In the genomic region with DNA sequence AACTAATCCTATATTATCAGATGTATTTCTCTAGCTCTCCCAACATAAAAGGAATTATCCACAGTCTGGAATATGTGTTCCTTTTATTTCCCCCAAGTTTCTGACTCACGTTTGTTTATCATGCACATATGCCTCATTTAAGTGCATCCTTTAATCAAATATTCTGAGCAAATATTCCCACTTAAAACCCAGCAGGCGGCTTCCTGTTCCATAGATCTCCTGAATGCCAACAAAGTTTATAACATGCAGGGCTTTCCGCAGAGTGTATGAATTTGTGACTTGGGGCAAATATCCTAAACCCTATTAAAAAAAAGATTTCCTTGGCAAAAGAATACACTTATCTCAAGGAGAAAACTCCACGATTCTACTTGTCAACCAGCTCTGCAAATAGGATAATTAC, we compare ENCODE assay signal across 27 cellular contexts. TPM values are rescaled to one million over a fixed set of nuclear protein-coding genes. Genes with fewer than 3 reads are reported as not detected.
"Had no signal": no experiment of that assay in that cellular context is flagged by ENCODE, and none has a peak within 500 bp of the region (broad histone marks: within the 10 kb centered on the region; RNA-seq: fewer than 3 reads in every experiment).

No MANE protein-coding gene starts in this region.

- H3K4me3 Mint-ChIP-seq: activated CD8-positive, alpha-beta T cell treated with anti-CD3 and anti-CD28 coated beads, Interleukin-2, amount 10 ng/mL, durations not matched to agents 7 days and 5 days; activated naive CD8-positive, alpha-beta T cell treated with anti-CD3 and anti-CD28 coated beads, Interleukin-2, amount 10 ng/mL, durations not matched to agents 7 days and 5 days; T-helper 17 cell; WTC11 had no signal

- H3K4me3 ChIP-seq: adrenal gland, breast epithelium, coronary artery, Peyer's patch, SJCRH30 had no signal

- H3K9me3 ChIP-seq: adrenal gland, breast epithelium, Peyer's patch, SJCRH30 had no signal

- ATAC-seq: activated CD8-positive, alpha-beta T cell treated with anti-CD3 and anti-CD28 coated beads, Interleukin-2, amount 10 ng/mL, durations not matched to agents 7 days and 5 days; T-helper 17 cell; WTC11 had no signal

- H3K27me3 Mint-ChIP-seq: activated naive CD8-positive, alpha-beta T cell treated with anti-CD3 and anti-CD28 coated beads, Interleukin-2, amount 10 ng/mL, durations not matched to agents 7 days and 5 days had no signal

- H3K27ac ChIP-seq: adrenal gland, breast epithelium, coronary artery, Peyer's patch, RWPE1, SJCRH30 had no signal

- H3K4me1 Mint-ChIP-seq: activated naive CD8-positive, alpha-beta T cell treated with anti-CD3 and anti-CD28 coated beads, Interleukin-2, amount 10 ng/mL, durations not matched to agents 7 days and 5 days; T-helper 17 cell; WTC11 had no signal

- H3K27ac Mint-ChIP-seq: activated CD8-positive, alpha-beta T cell treated with anti-CD3 and anti-CD28 coated beads, Interleukin-2, amount 10 ng/mL, durations not matched to agents 7 days and 5 days; activated naive CD8-positive, alpha-beta T cell treated with anti-CD3 and anti-CD28 coated beads, Interleukin-2, amount 10 ng/mL, durations not matched to agents 7 days and 5 days; T-helper 17 cell; WTC11 had no signal

- H3K4me1 ChIP-seq: adrenal gland, breast epithelium, Peyer's patch, SJCRH30 had no signal

- H3K36me3 ChIP-seq: adrenal gland, breast epithelium, Peyer's patch, SJCRH30 had no signal

- H3K36me3 Mint-ChIP-seq: activated naive CD8-positive, alpha-beta T cell treated with anti-CD3 and anti-CD28 coated beads, Interleukin-2, amount 10 ng/mL, durations not matched to agents 7 days and 5 days; WTC11 had no signal

- H3K9me3 Mint-ChIP-seq: activated naive CD8-positive, alpha-beta T cell treated with anti-CD3 and anti-CD28 coated beads, Interleukin-2, amount 10 ng/mL, durations not matched to agents 7 days and 5 days had no signal

- DNase-seq: activated CD4-positive, alpha-beta T cell treated with anti-CD3 and anti-CD28 coated beads for 48 hours; activated CD4-positive, alpha-beta T cell treated with anti-CD3 and anti-CD28 coated beads, Interleukin-2, amount 50 U/mL, for 4 hours; activated CD4-positive, CD25-positive, alpha-beta regulatory T cell treated with anti-CD3 and anti-CD28 coated beads, Interleukin-2, amount 50 U/mL, for 72 hours; activated CD8-positive, alpha-beta memory T cell treated with anti-CD3 and anti-CD28 coated beads, Interleukin-2, amount 50 U/mL, for 48 hours; activated CD8-positive, alpha-beta T cell treated with anti-CD3 and anti-CD28 coated beads, Interleukin-2, amount 10 ng/mL, durations not matched to agents 7 days and 5 days; activated naive CD4-positive, alpha-beta T cell treated with anti-CD3 and anti-CD28 coated beads, Interleukin-2, amount 50 U/mL, for 16 hours; activated naive CD8-positive, alpha-beta T cell treated with anti-CD3 and anti-CD28 coated beads, Interleukin-2, amount 10 ng/mL, durations not matched to agents 7 days and 5 days; activated T-cell treated with anti-CD3 and anti-CD28 coated beads, Interleukin-2, amount 50 U/mL, for 1 hour; adrenal gland; anterior cingulate cortex; caudate nucleus; NCI-H1048; NCI-H187; NCI-H2081 treated with DMSO at 0.1 percent for 48 hours; NCI-H774; NK-92 treated with Interleukin-12 subunit alpha and Interleukin-12 subunit beta, amount 100 ng/mL, for 24 hours; OCI-M1; Peyer's patch; Right ventricle myocardium superior; SJCRH30; T-helper 17 cell; T-helper 9 cell had no signal

- H3K27me3 ChIP-seq: adrenal gland, Peyer's patch, SJCRH30 had no signal

RNA-seq across cellular contexts. Expression of a gene that starts 16.9 kb away (rescaled TPM):
- total RNA-seq: activated CD8-positive, alpha-beta T cell treated with anti-CD3 and anti-CD28 coated beads, Interleukin-2, amount 10 ng/mL, durations not matched to agents 7 days and 5 days; activated naive CD8-positive, alpha-beta T cell treated with anti-CD3 and anti-CD28 coated beads, Interleukin-2, amount 10 ng/mL, durations not matched to agents 7 days and 5 days; breast epithelium; NCI-H460; Peyer's patch; Right ventricle myocardium superior; SJCRH30; T-helper 17 cell; WTC11 had no signal
